ENCODE assay signal across 20 cellular contexts in the genomic region with DNA sequence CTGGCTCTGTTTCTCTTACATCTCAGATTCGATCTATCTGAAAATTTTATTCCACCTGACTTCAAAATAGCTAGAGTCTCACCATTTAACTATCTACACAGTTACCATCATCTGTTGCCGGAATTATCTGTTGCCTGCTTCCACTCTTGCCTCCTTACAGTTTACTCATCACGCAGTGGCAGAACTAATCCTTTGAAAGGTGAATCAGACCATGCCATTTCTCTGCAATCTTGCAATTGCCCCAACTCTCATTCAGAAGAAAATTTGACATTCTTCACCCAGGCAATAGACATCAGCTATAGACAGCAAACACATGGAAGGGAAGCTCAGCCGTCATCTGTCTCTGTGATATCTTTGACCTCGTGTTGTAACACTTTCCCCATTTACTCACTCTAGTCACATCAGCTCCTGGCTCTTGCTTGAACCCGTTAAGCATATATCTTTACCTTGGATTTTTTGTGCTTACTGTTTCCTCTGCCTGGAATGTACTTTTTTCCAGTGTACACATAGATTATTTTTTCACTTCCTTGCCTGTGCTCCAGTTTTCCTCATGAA.
DNase-seq lines count a peak whose midpoint lies in the region; ATAC-seq, FAIRE-seq and TF ChIP-seq lines count a peak whose summit lies in the region.
"Had no signal": no experiment of that assay in that cellular context is flagged by ENCODE, and none has a peak within 500 bp of the region (broad histone marks: within the 10 kb centered on the region; RNA-seq: fewer than 3 reads in every experiment).

No MANE protein-coding gene starts in this region.

- no peaks in the 10 kb centered on the region for H3K36me3 ChIP-seq in ascending aorta
- H3K36me3 ChIP-seq: HAP-1 had no signal

- H3K4me1 Mint-ChIP-seq in nephron progenitor cell, result peaks cover 7% of the 10 kb centered on the region
- no peaks in the 10 kb centered on the region for H3K4me1 Mint-ChIP-seq in naive thymus-derived CD8-positive, alpha-beta T cell
- H3K4me1 Mint-ChIP-seq: CD4-positive, alpha-beta memory T cell had no signal

- peak; percentile 44 for ATAC-seq in left ventricle myocardium superior
- ATAC-seq in GM19395 (IDR thresholded peaks at IDR 0.05; ENCODE audit: unreplicated experiment), result no peak
- ATAC-seq in GM19397 (IDR thresholded peaks at IDR 0.05; ENCODE audit: unreplicated experiment), result no peak
- no peak for ATAC-seq in naive thymus-derived CD8-positive, alpha-beta T cell

- H3K27me3 ChIP-seq in ascending aorta, result no peaks in the 10 kb centered on the region

- no peak for TF ChIP-seq CTCF in ascending aorta (IDR thresholded peaks at IDR 0.05)
- no peak for TF ChIP-seq CTCF in nephron progenitor cell (IDR thresholded peaks at IDR 0.05)

- no peak overlapping the region for H3K4me3 Mint-ChIP-seq in nephron progenitor cell
- H3K4me3 Mint-ChIP-seq in naive thymus-derived CD8-positive, alpha-beta T cell, result no peak overlapping the region
- H3K4me3 Mint-ChIP-seq: CD4-positive, alpha-beta memory T cell; HFFc6 had no signal

- intact Hi-C loops in ascending aorta (cut with DNase I), result no loop called here
- intact Hi-C loops in left ventricle myocardium superior (cut with micrococcal nuclease), result no loop called here

- H3K9me3 Mint-ChIP-seq in nephron progenitor cell, result no peaks in the 10 kb centered on the region
- peaks cover 0 to 2% (median 0%) of the 10 kb centered on the region in 9 donors for H3K9me3 Mint-ChIP-seq in naive thymus-derived CD8-positive, alpha-beta T cell
- H3K9me3 Mint-ChIP-seq: HFFc6 had no signal

- no peaks in the 10 kb centered on the region for H3K36me3 Mint-ChIP-seq in nephron progenitor cell (ENCODE audit: low read depth)
- no peaks in the 10 kb centered on the region for H3K36me3 Mint-ChIP-seq in naive thymus-derived CD8-positive, alpha-beta T cell
- H3K36me3 Mint-ChIP-seq: CD4-positive, alpha-beta memory T cell had no signal

- POLR2A ChIA-PET in naive thymus-derived CD8-positive, alpha-beta T cell (lab: Charles Lee), result no interaction called here

- H3K4me1 ChIP-seq in ascending aorta, result peaks cover 0 to 18% of the 10 kb centered on the region in 2 donors

- DNase-seq in M059J (ENCODE audit: low read depth) (peak; percentile 58), RCC 7860 (ENCODE audit: low spot score) (peak; percentile 4), ascending aorta (ENCODE audit: low spot score in 2 of 2) (no peak), left ventricle myocardium superior (no peak), nephron progenitor cell (no peak)
- no peak for DNase-seq in naive thymus-derived CD8-positive, alpha-beta T cell
- DNase-seq: C1 segment of cervical spinal cord; Calu3; CD4-positive, alpha-beta memory T cell; COR-L47; DMS53; DMS79 treated with DMSO at 0.1 percent for 48 hours; GF-D8; GOT3; HFFc6 had no signal

- H3K27me3 Mint-ChIP-seq in nephron progenitor cell (ENCODE audit: low read depth, poor library complexity), result no peaks in the 10 kb centered on the region
- H3K27me3 Mint-ChIP-seq in naive thymus-derived CD8-positive, alpha-beta T cell, result peaks cover 0 to 7% (median 1%) of the 10 kb centered on the region in 5 donors
- H3K27me3 Mint-ChIP-seq: CD4-positive, alpha-beta memory T cell had no signal

- no peak for FAIRE-seq in RCC 7860 (lab: Jason Lieb, UNC)
- FAIRE-seq: GM12891, H54 had no signal

- H3K27ac ChIP-seq in ascending aorta, result peak overlapping the region; percentile 2 to 24

- no peak overlapping the region for H3K4me3 ChIP-seq in ascending aorta
- H3K4me3 ChIP-seq: HAP-1 had no signal

- no peaks in the 10 kb centered on the region for H3K9me3 ChIP-seq in ascending aorta
- H3K9me3 ChIP-seq: HAP-1 had no signal

- no peak overlapping the region for H3K27ac Mint-ChIP-seq in nephron progenitor cell
- no peak overlapping the region for H3K27ac Mint-ChIP-seq in naive thymus-derived CD8-positive, alpha-beta T cell
- H3K27ac Mint-ChIP-seq: CD4-positive, alpha-beta memory T cell; HFFc6 had no signal

Comparison
In these comparisons a context has a peak if more than half of its experiments do, and no peak if none do; other contexts are left out.
1. DNase-seq: peak in M059J (single experiment) and RCC 7860 (single experiment); none in ascending aorta (0 of 2), left ventricle myocardium superior (single experiment), nephron progenitor cell (single experiment) and naive thymus-derived CD8-positive, alpha-beta T cell (0 of 10).